Comparison of ENCODE assay signal across 29 cellular contexts in genomic region chr3:31278532-31278931, GRCh38.
"Had no signal": no experiment of that assay in that cellular context is flagged by ENCODE, and none has a peak within 500 bp of the region (broad histone marks: within the 10 kb centered on the region; RNA-seq: fewer than 3 reads in every experiment).

No MANE protein-coding gene starts in this region.

- FAIRE-seq: astrocyte, RCC 7860, TTC549 had no signal

- ATAC-seq: activated CD8-positive, alpha-beta T cell treated with anti-CD3 and anti-CD28 coated beads for 36 hours; activated T-cell treated with anti-CD3 and anti-CD28 coated beads, Interleukin-2, amount 50 U/mL, for 72 hours; activated T-helper 17 cell treated with anti-CD3 and anti-CD28 coated beads, Interleukin-2, amount 50 U/mL, for 72 hours; body of pancreas had no signal

- H3K27ac ChIP-seq: body of pancreas, PC-9, SJSA1 had no signal

- H3K36me3 ChIP-seq: MG63, SJSA1 had no signal

- H3K4me3 ChIP-seq: body of pancreas, MG63, PC-9, SJSA1 had no signal

- H3K9me3 ChIP-seq: body of pancreas, MG63, SJSA1, SK-N-SH had no signal

- DNase-seq: activated CD4-positive, alpha-beta T cell treated with anti-CD3 and anti-CD28 coated beads, Interleukin-2, amount 10 ng/mL, durations not matched to agents 24 days and 14 days; activated CD4-positive, alpha-beta T cell treated with anti-CD3 and anti-CD28 coated beads, Interleukin-2, amount 50 U/mL, for 4 hours; activated CD8-positive, alpha-beta T cell treated with anti-CD3 and anti-CD28 coated beads for 36 hours; activated effector memory CD4-positive, alpha-beta T cell treated with anti-CD3 and anti-CD28 coated beads, Interleukin-2, amount 50 U/mL, for 16 hours; activated naive CD4-positive, alpha-beta T cell treated with Interleukin-2 at 50 U/mL for 16 hours; activated naive CD8-positive, alpha-beta T cell treated with anti-CD3 and anti-CD28 coated beads, Interleukin-2, amount 10 ng/mL, durations not matched to agents 7 days and 5 days; activated T-cell treated with anti-CD3 and anti-CD28 coated beads, Interleukin-2, amount 50 U/mL, for 1 hour; activated T-cell treated with anti-CD3 and anti-CD28 coated beads, Interleukin-2, amount 50 U/mL, for 72 hours; amygdala; body of pancreas; Kasumi-1; KG1; MG63; NCI-H1048; NCI-H1436 treated with DMSO at 0.1 percent for 48 hours; NCI-H1694 treated with DMSO at 0.1 percent for 48 hours; NCI-H2029; NCI-H510A; NCI-H526; NCI-H748 treated with DMSO at 0.1 percent for 48 hours; NK-92 treated with Interleukin-12 subunit alpha and Interleukin-12 subunit beta, amount 100 ng/mL, for 24 hours; PC-9; SHP77; SK-N-SH had no signal

- H3K27me3 ChIP-seq: body of pancreas, MG63, SJSA1 had no signal
